ENCODE assay signal across 8 cellular contexts in the genomic region with DNA sequence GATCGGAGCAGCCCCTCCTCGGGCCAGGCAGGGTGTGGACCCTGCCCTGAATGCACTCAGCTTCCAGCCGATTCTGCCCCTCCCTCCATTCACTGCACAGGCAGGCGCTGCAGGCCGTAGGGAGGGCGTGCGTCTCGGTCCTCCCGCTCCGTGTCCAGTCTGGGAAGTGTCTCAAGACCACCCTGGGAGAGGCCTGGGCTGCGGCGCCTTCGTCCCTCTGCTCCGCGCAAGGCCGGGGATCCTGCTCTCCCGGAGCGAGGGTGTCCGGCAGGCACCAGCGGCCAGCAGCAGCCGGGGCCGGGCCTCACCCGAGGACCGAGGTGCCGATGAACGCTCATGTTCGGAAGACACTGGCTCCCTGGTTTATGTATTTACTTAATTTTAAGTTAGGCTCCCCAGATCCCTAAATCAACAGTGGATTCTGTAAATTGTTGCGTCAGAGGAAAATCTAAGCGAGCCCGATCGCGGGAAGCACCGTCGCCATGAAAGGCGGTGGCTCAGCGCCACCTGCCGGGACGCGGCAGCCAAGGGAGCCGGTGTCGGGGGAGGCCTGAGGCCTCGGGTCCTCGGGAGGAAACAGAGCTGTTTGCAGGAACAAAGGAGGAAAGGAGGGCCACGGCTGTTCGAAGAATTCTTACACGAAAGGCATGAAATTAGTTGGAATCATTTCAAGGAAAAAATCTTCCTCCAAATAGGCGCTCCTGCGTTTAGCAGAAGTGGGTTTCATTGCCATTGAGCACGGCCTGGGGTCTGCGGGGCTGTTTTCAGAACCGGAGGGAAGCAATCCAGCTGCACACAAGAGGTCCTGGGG.
DNase-seq lines count a peak whose midpoint lies in the region; ATAC-seq lines count a peak whose summit lies in the region.

No MANE protein-coding gene starts in this region.

- no peaks in the 10 kb centered on the region for H3K9me3 Mint-ChIP-seq in stimulated activated naive B cell treated with anti-CD40 and anti-IgM and Interleukin-4, amounts not matched to agents 10 μg/mL and 1 μg/mL and 100 μg/mL, for 72 hours

- no peak overlapping the region for H3K4me3 Mint-ChIP-seq in stimulated activated naive B cell treated with anti-CD40 and anti-IgM and Interleukin-4, amounts not matched to agents 10 μg/mL and 1 μg/mL and 100 μg/mL, for 72 hours

- no peak overlapping the region for H3K27ac Mint-ChIP-seq in stimulated activated naive B cell treated with anti-CD40 and anti-IgM and Interleukin-4, amounts not matched to agents 10 μg/mL and 1 μg/mL and 100 μg/mL, for 72 hours

- H3K36me3 Mint-ChIP-seq in stimulated activated naive B cell treated with anti-CD40 and anti-IgM and Interleukin-4, amounts not matched to agents 10 μg/mL and 1 μg/mL and 100 μg/mL, for 72 hours = peaks cover 2 to 13% of the 10 kb centered on the region in 2 donors

- peak; percentile 43 for DNase-seq in NCI-H82 (lab: John Stamatoyannopoulos, UW)
- DNase-seq in NCI-H82 treated with DMSO at 0.1 percent for 48 hours (lab: John Stamatoyannopoulos, UW; ENCODE audit: unreplicated experiment) = no peak
- DNase-seq in NCI-H2196 treated with DMSO at 0.1 percent for 48 hours (lab: John Stamatoyannopoulos, UW; ENCODE audit: unreplicated experiment) = peak; percentile 4
- DNase-seq in cerebellum (ENCODE audit: low spot score) = peak; percentile 86
- DNase-seq in kidney glomerular epithelial cell (lab: John Stamatoyannopoulos, UW) = peak; percentile 44
- no peak for DNase-seq in stimulated activated naive B cell treated with anti-CD40 and anti-IgM and Interleukin-4, amounts not matched to agents 10 μg/mL and 1 μg/mL and 100 μg/mL, for 72 hours
- DNase-seq in UCSD-AML1 (lab: John Stamatoyannopoulos, UW; ENCODE audit: unreplicated experiment) = no peak

- peak; percentile 54 to 81 for ATAC-seq in stimulated activated naive B cell treated with anti-CD40 and anti-IgM and Interleukin-4, amounts not matched to agents 10 μg/mL and 1 μg/mL and 100 μg/mL, for 72 hours (replicated peaks)
- no peak for ATAC-seq in HG02981 (IDR thresholded peaks at IDR 0.05; ENCODE audit: unreplicated experiment)

- peaks cover 0 to 27% of the 10 kb centered on the region in 2 donors for H3K4me1 Mint-ChIP-seq in stimulated activated naive B cell treated with anti-CD40 and anti-IgM and Interleukin-4, amounts not matched to agents 10 μg/mL and 1 μg/mL and 100 μg/mL, for 72 hours

- no peaks in the 10 kb centered on the region for H3K27me3 Mint-ChIP-seq in stimulated activated naive B cell treated with anti-CD40 and anti-IgM and Interleukin-4, amounts not matched to agents 10 μg/mL and 1 μg/mL and 100 μg/mL, for 72 hours

Comparison
In these comparisons a context has a peak if more than half of its experiments do, and no peak if none do; other contexts are left out.
1. DNase-seq: peak in NCI-H82 (single experiment), NCI-H2196 treated with DMSO at 0.1 percent for 48 hours (single experiment), cerebellum (single experiment) and kidney glomerular epithelial cell (single experiment); none in NCI-H82 treated with DMSO at 0.1 percent for 48 hours (single experiment), stimulated activated naive B cell treated with anti-CD40 and anti-IgM and Interleukin-4, amounts not matched to agents 10 μg/mL and 1 μg/mL and 100 μg/mL, for 72 hours (single experiment) and UCSD-AML1 (single experiment).